ENCODE assay signal across 1 cellular context in the genomic region with DNA sequence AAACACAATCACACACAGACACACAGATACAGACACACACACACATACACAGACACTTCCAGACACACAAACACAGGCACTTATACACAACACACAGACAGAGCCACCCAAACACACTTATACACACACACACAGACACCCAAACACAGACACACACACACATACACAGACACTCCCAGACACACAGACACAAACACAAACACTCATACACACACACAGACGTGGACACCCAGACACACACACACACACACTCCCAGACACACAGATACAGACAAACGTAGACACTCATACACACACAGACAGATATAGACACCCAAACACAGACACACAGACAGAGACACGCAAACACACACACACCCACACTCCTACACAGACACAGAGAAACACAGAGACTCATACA.
TF ChIP-seq lines count a peak whose summit lies in the region.

No MANE protein-coding gene starts in this region.

TF ChIP-seq in HEK293, 187 proteins besides CTCF, POLR2A, EP300 and RAD21 (continued from another document):
- TF ChIP-seq, protein P1, sequence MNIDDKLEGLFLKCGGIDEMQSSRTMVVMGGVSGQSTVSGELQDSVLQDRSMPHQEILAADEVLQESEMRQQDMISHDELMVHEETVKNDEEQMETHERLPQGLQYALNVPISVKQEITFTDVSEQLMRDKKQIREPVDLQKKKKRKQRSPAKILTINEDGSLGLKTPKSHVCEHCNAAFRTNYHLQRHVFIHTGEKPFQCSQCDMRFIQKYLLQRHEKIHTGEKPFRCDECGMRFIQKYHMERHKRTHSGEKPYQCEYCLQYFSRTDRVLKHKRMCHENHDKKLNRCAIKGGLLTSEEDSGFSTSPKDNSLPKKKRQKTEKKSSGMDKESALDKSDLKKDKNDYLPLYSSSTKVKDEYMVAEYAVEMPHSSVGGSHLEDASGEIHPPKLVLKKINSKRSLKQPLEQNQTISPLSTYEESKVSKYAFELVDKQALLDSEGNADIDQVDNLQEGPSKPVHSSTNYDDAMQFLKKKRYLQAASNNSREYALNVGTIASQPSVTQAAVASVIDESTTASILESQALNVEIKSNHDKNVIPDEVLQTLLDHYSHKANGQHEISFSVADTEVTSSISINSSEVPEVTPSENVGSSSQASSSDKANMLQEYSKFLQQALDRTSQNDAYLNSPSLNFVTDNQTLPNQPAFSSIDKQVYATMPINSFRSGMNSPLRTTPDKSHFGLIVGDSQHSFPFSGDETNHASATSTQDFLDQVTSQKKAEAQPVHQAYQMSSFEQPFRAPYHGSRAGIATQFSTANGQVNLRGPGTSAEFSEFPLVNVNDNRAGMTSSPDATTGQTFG (tag by site-specific recombination; IDR thresholded peaks at IDR 0.05; ENCODE audit: borderline replicate concordance): peak; percentile 71
- TF ChIP-seq, protein P2, sequence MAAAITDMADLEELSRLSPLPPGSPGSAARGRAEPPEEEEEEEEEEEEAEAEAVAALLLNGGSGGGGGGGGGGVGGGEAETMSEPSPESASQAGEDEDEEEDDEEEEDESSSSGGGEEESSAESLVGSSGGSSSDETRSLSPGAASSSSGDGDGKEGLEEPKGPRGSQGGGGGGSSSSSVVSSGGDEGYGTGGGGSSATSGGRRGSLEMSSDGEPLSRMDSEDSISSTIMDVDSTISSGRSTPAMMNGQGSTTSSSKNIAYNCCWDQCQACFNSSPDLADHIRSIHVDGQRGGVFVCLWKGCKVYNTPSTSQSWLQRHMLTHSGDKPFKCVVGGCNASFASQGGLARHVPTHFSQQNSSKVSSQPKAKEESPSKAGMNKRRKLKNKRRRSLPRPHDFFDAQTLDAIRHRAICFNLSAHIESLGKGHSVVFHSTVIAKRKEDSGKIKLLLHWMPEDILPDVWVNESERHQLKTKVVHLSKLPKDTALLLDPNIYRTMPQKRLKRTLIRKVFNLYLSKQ (tag by site-specific recombination; IDR thresholded peaks at IDR 0.05; ENCODE audit: borderline replicate concordance): no peak
- no peak for TF ChIP-seq ZNF404 (tag by site-specific recombination; IDR thresholded peaks at IDR 0.05)
